In the genomic region with DNA sequence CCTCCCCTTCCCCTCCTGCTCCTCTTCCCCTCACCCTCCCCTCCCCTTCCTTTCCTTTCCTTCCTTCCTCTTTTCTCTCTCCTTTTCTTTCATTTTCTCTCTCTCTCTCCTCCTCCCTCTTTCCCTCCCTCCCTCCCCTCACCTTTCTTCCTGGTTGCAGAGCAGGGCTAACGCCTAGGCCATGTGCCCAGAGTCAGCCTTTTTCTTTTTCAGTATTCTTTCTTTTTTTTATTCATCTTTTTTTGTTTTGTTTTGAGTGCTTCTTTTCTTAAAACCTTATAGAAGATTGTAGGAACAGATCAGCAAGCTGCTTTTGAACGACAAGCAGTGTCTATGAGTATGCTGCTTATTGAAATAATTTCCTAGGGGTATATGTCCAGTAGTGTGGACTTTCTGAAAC, we compare ENCODE assay signal across 21 cellular contexts.
DNase-seq lines count a peak whose midpoint lies in the region; ATAC-seq and TF ChIP-seq lines count a peak whose summit lies in the region.
"Had no signal": no experiment of that assay in that cellular context is flagged by ENCODE, and none has a peak within 500 bp of the region (broad histone marks: within the 10 kb centered on the region; RNA-seq: fewer than 3 reads in every experiment).

No MANE protein-coding gene starts in this region.

- no peak for DNase-seq in T-helper 1 cell
- DNase-seq in CD4-positive, alpha-beta T cell, result no peak
- DNase-seq in RPMI8226, result peak; percentile 28
- no peak for DNase-seq in mesenchymal stem cell
- DNase-seq in NCI-H226, result no peak
- DNase-seq in GM19238 (ENCODE audit: insufficient read length, low spot score), result no peak
- DNase-seq in G401 (ENCODE audit: low spot score), result no peak
- DNase-seq: activated CD8-positive, alpha-beta T cell treated with anti-CD3 and anti-CD28 coated beads, Interleukin-2, amount 10 ng/mL, durations not matched to agents 7 days and 5 days; activated T-cell treated with anti-CD3 and anti-CD28 coated beads, Interleukin-2, amount 50 U/mL, for 24 hours; adrenal gland; left lung; midbrain; NCI-H1417; NCI-H446 treated with DMSO at 0.1 percent for 48 hours; SJCRH30; thyroid gland had no signal

- H3K36me3 ChIP-seq in mesenchymal stem cell (ENCODE audit: control insufficient read depth in 1 of 2, insufficient read depth in 2 of 2, low read depth in 1 of 2, low read length in 2 of 2), result peaks cover 0 to 6% of the 10 kb centered on the region in 2 experiments
- H3K36me3 ChIP-seq: adrenal gland, esophagus muscularis mucosa, left lung, SJCRH30, thyroid gland had no signal

- peaks cover 32% of the 10 kb centered on the region for H3K79me1 ChIP-seq in mesenchymal stem cell (replicated peaks; ENCODE audit: low read length, poor library complexity, severe bottlenecking)

- TF ChIP-seq CTCF in CD4-positive, alpha-beta T cell (IDR thresholded peaks at IDR 0.05), result no peak

- H3K27ac ChIP-seq in CD4-positive, alpha-beta T cell (ENCODE audit: low read depth, low read length), result no peak overlapping the region
- no peak overlapping the region for H3K27ac ChIP-seq in mesenchymal stem cell (ENCODE audit: low read length, poor library complexity, severe bottlenecking)
- H3K27ac ChIP-seq: adrenal gland, esophagus muscularis mucosa, hepatocyte, left lung, SJCRH30, thyroid gland had no signal

- no peaks in the 10 kb centered on the region for H3K27me3 ChIP-seq in CD4-positive, alpha-beta T cell (ENCODE audit: control insufficient read depth, insufficient read depth, low read length)
- no peaks in the 10 kb centered on the region for H3K27me3 ChIP-seq in mesenchymal stem cell (ENCODE audit: control insufficient read depth in 1 of 2, insufficient read depth in 1 of 2, low read length in 2 of 2)
- H3K27me3 ChIP-seq: adrenal gland, esophagus muscularis mucosa, hepatocyte, left lung, SJCRH30, thyroid gland had no signal

- intact Hi-C loops in CD4-positive, alpha-beta T cell (cut with DNase I, micrococcal nuclease), result no loop called here

- H2BK5ac ChIP-seq in mesenchymal stem cell (ENCODE audit: low read depth, low read length, poor library complexity, severe bottlenecking), result no peak overlapping the region

- no peak overlapping the region for H3K4ac ChIP-seq in mesenchymal stem cell (ENCODE audit: low read depth in 1 of 2, low read length in 2 of 2)

- no peak overlapping the region for H4K8ac ChIP-seq in mesenchymal stem cell (ENCODE audit: low read length)

- H3K9ac ChIP-seq in mesenchymal stem cell (ENCODE audit: low read length), result peak overlapping the region; percentile 31

- no peaks in the 10 kb centered on the region for H3K4me1 ChIP-seq in mesenchymal stem cell (ENCODE audit: control insufficient read depth, insufficient read depth, low read depth, low read length)
- H3K4me1 ChIP-seq: adrenal gland, left lung, SJCRH30 had no signal

- H3K36me3 Mint-ChIP-seq in T-helper 1 cell treated with Interleukin-12 subunit alpha and Interleukin-12 subunit beta and Interleukin-4 antibody, amounts not matched to agents 30 μg/mL and 1 μg/mL, for 36 hours (ENCODE audit: low read depth), result peaks cover 8% of the 10 kb centered on the region
- H3K36me3 Mint-ChIP-seq in CD4-positive, alpha-beta T cell (ENCODE audit: low read depth), result peaks cover 7% of the 10 kb centered on the region

- H2BK12ac ChIP-seq in mesenchymal stem cell (ENCODE audit: low read length in 2 of 2), result no peak overlapping the region

- H2BK120ac ChIP-seq in mesenchymal stem cell (ENCODE audit: low read depth, low read length), result no peak overlapping the region

- no peak overlapping the region for H3K18ac ChIP-seq in mesenchymal stem cell (ENCODE audit: low read depth in 1 of 2, low read length in 2 of 2)

- in situ Hi-C loops in G401 (cut with HindIII; ENCODE audit: low sequenced_read_pairs), result no loop called here

- no peak overlapping the region for H3K4me2 ChIP-seq in mesenchymal stem cell (ENCODE audit: low read length, poor library complexity, severe bottlenecking)
- H3K4me2 ChIP-seq: hepatocyte had no signal

- peaks cover 4% of the 10 kb centered on the region for H3K9me3 Mint-ChIP-seq in T-helper 1 cell treated with Interleukin-12 subunit alpha and Interleukin-12 subunit beta and Interleukin-4 antibody, amounts not matched to agents 30 μg/mL and 1 μg/mL, for 36 hours
- H3K9me3 Mint-ChIP-seq in CD4-positive, alpha-beta T cell, result no peaks in the 10 kb centered on the region
- H3K9me3 Mint-ChIP-seq: activated T-cell treated with anti-CD3 and anti-CD28 coated beads, Interleukin-2, amount 50 U/mL, for 24 hours; neural crest cell had no signal

- no peak for ATAC-seq in CD4-positive, alpha-beta T cell (ENCODE audit: poor library complexity)
- ATAC-seq: activated CD8-positive, alpha-beta T cell treated with anti-CD3 and anti-CD28 coated beads, Interleukin-2, amount 10 ng/mL, durations not matched to agents 7 days and 5 days; left lung; Panc1 had no signal

- no peak overlapping the region for H2BK15ac ChIP-seq in mesenchymal stem cell (ENCODE audit: low read depth, poor library complexity, severe bottlenecking)

- peak overlapping the region; percentile 84 for H3K27ac Mint-ChIP-seq in T-helper 1 cell treated with Interleukin-12 subunit alpha and Interleukin-12 subunit beta and Interleukin-4 antibody, amounts not matched to agents 30 μg/mL and 1 μg/mL, for 36 hours
- H3K27ac Mint-ChIP-seq in CD4-positive, alpha-beta T cell, result peak overlapping the region; percentile 49
- H3K27ac Mint-ChIP-seq: activated CD8-positive, alpha-beta T cell treated with anti-CD3 and anti-CD28 coated beads, Interleukin-2, amount 10 ng/mL, durations not matched to agents 7 days and 5 days; activated T-cell treated with anti-CD3 and anti-CD28 coated beads, Interleukin-2, amount 50 U/mL, for 24 hours had no signal

- no peaks in the 10 kb centered on the region for H3K27me3 Mint-ChIP-seq in T-helper 1 cell treated with Interleukin-12 subunit alpha and Interleukin-12 subunit beta and Interleukin-4 antibody, amounts not matched to agents 30 μg/mL and 1 μg/mL, for 36 hours (ENCODE audit: low read depth)
- no peaks in the 10 kb centered on the region for H3K27me3 Mint-ChIP-seq in CD4-positive, alpha-beta T cell
- H3K27me3 Mint-ChIP-seq: activated T-cell treated with anti-CD3 and anti-CD28 coated beads, Interleukin-2, amount 50 U/mL, for 24 hours had no signal

- POLR2A ChIA-PET in CD4-positive, alpha-beta T cell (lab: Charles Lee), result no interaction called here

- no peak overlapping the region for H3K4me3 ChIP-seq in mesenchymal stem cell (ENCODE audit: insufficient read depth in 1 of 2, low read depth in 1 of 2, low read length in 2 of 2)
- H3K4me3 ChIP-seq: adrenal gland, esophagus muscularis mucosa, hepatocyte, left lung, SJCRH30, thyroid gland had no signal

- no peak overlapping the region for H2AFZ ChIP-seq in mesenchymal stem cell (ENCODE audit: low read depth, low read length)
- H2AFZ ChIP-seq: hepatocyte had no signal

- WGBS in mesenchymal stem cell, result 73% methylated on average over 1 of the region's 2 CpGs

- CTCF ChIA-PET in CD4-positive, alpha-beta T cell (lab: Charles Lee), result interaction anchor here (0.5 kb wide), 1 partner anchor 156 kb away, joined by 3 read pairs; no protein-coding TSS in a partner anchor

- H3K4me3 Mint-ChIP-seq in T-helper 1 cell treated with Interleukin-12 subunit alpha and Interleukin-12 subunit beta and Interleukin-4 antibody, amounts not matched to agents 30 μg/mL and 1 μg/mL, for 36 hours, result peak overlapping the region; percentile 12
- no peak overlapping the region for H3K4me3 Mint-ChIP-seq in CD4-positive, alpha-beta T cell
- H3K4me3 Mint-ChIP-seq: activated CD8-positive, alpha-beta T cell treated with anti-CD3 and anti-CD28 coated beads, Interleukin-2, amount 10 ng/mL, durations not matched to agents 7 days and 5 days; activated T-cell treated with anti-CD3 and anti-CD28 coated beads, Interleukin-2, amount 50 U/mL, for 24 hours; neural crest cell had no signal

- no peak overlapping the region for H3K14ac ChIP-seq in mesenchymal stem cell (ENCODE audit: low read length in 2 of 2)

- no peak overlapping the region for H2AK5ac ChIP-seq in mesenchymal stem cell (ENCODE audit: low read length, severe bottlenecking)

- no peak overlapping the region for H3K23ac ChIP-seq in mesenchymal stem cell (ENCODE audit: low read length in 2 of 2)

- no peak overlapping the region for H4K91ac ChIP-seq in mesenchymal stem cell (ENCODE audit: low read length)

- peaks cover 14% of the 10 kb centered on the region for H3K4me1 Mint-ChIP-seq in T-helper 1 cell treated with Interleukin-12 subunit alpha and Interleukin-12 subunit beta and Interleukin-4 antibody, amounts not matched to agents 30 μg/mL and 1 μg/mL, for 36 hours (ENCODE audit: low read depth)
- H3K4me1 Mint-ChIP-seq in CD4-positive, alpha-beta T cell (ENCODE audit: low read depth), result peaks cover 48% of the 10 kb centered on the region
- H3K4me1 Mint-ChIP-seq: neural crest cell had no signal

- no peaks in the 10 kb centered on the region for H3K9me3 ChIP-seq in CD4-positive, alpha-beta T cell (ENCODE audit: control insufficient read depth, low read length)
- no peaks in the 10 kb centered on the region for H3K9me3 ChIP-seq in mesenchymal stem cell (ENCODE audit: control insufficient read depth, low read length)
- H3K9me3 ChIP-seq: adrenal gland, esophagus muscularis mucosa, left lung, SJCRH30, thyroid gland had no signal
